Comparison of ENCODE assay signal across 22 cellular contexts in the genomic region with DNA sequence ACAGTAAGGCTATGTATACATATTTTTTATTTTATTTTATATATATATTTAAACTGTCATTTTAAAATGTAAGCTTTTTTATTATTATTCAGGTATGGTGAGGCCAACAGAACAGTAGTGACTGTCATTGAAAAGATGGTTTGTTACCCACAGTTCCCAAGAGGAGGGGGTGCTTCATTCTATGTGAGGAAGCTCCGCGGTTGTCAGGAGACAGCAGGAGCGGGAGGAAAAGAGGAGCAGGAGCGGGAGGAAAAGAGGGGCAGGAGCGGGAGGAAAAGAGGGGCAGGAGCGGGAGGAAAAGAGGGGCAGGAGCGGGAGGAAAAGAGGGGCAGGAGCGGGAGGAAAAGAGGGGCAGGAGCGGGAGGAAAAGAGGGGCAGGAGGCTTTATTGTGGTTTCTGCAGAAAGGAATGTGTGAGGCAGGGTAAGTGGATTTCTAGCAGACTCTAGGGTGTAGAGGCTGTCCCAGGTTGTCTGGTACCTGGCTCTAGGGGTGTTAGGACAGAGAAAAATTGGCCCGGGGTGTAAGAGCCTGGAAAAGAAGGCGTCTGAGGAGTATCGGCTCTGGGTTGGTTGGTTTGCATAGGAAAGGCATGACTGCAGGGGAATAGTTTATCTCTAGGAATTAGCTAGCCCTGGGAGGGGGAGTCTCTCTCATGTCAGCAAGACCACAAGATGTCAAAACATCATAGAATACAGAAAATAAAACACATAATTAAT.
DNase-seq lines count a peak whose midpoint lies in the region; ATAC-seq and TF ChIP-seq lines count a peak whose summit lies in the region.
"Had no signal": no experiment of that assay in that cellular context is flagged by ENCODE, and none has a peak within 500 bp of the region (broad histone marks: within the 10 kb centered on the region; RNA-seq: fewer than 3 reads in every experiment).

No MANE protein-coding gene starts in this region.

- no peaks in the 10 kb centered on the region for H4K20me1 ChIP-seq in GM23338 (replicated peaks; ENCODE audit: insufficient read depth)
- H4K20me1 ChIP-seq: BLaER1 treated with 17β-estradiol and CSF1 and Interleukin-3, amounts not matched to agents 10 nM and 100 nM had no signal

- peak overlapping the region; percentile 31; the same call in 1 of the 2 replicates for H3K4me2 ChIP-seq in GM23338
- H3K4me2 ChIP-seq: A549; BLaER1 treated with 17β-estradiol and CSF1 and Interleukin-3, amounts not matched to agents 10 nM and 100 nM had no signal

- H3K27me3 ChIP-seq in GM23338 (ENCODE audit: insufficient read depth) (no peaks in the 10 kb centered on the region), iPS-20b (ENCODE audit: insufficient read depth, low read length) (no peaks in the 10 kb centered on the region), upper lobe of left lung (no peaks in the 10 kb centered on the region)
- H3K27me3 ChIP-seq: BE2C; BLaER1 treated with 17β-estradiol and CSF1 and Interleukin-3, amounts not matched to agents 10 nM and 100 nM had no signal

- WGBS in upper lobe of left lung, 2 donors = 63 to 73% methylated on average over 12 of the region's 12 CpGs

- no peaks in the 10 kb centered on the region for H3K9me2 ChIP-seq in GM23338 (ENCODE audit: insufficient read depth)

- intact Hi-C loops in mucosa of descending colon (cut with DNase I, micrococcal nuclease) = no loop called here

- peak; percentile 78 for ATAC-seq in GM23338
- ATAC-seq in mucosa of descending colon = no peak
- ATAC-seq in upper lobe of left lung (ENCODE audit: low FRiP score in 2 of 2) = no peak
- ATAC-seq: A549, GM12878 had no signal

- H3K9me3 ChIP-seq in iPS-20b (ENCODE audit: insufficient read depth, low read depth, low read length) (0 out of 2 replicates have a peak, but pooled peaks cover 2% of the 10 kb centered on the region), mucosa of descending colon (no peaks in the 10 kb centered on the region), upper lobe of left lung (peaks cover 0 to 3% (median 0%) of the 10 kb centered on the region in 4 donors)
- H3K9me3 ChIP-seq: A549, BE2C, HAP-1 had no signal

- DNase-seq in ELF-1 (ENCODE audit: low read depth, low spot score) = peak; percentile 17
- no peak for DNase-seq in GM23338 (ENCODE audit: low spot score)
- no peak for DNase-seq in mucosa of descending colon
- DNase-seq in MV-4-11 (lab: John Stamatoyannopoulos, UW) = no peak
- no peak for DNase-seq in upper lobe of left lung
- DNase-seq: 8988T; ACHN; AML-193; BE2C; CD4-positive, alpha-beta T cell; CD8-positive, alpha-beta memory T cell; DMS 273 treated with DMSO at 0.1 percent for 48 hours; DMS79; EL; GM23248; HFFc6 had no signal

- no peak for TF ChIP-seq POLR2A in upper lobe of left lung (IDR thresholded peaks at IDR 0.05)

- H3F3A ChIP-seq in GM23338 (replicated peaks; ENCODE audit: low read depth) = no peaks in the 10 kb centered on the region

- H3K36me3 ChIP-seq in GM23338 (ENCODE audit: insufficient read depth) (no peaks in the 10 kb centered on the region), iPS-20b (ENCODE audit: insufficient read depth, low read depth, low read length) (no peaks in the 10 kb centered on the region), mucosa of descending colon (ENCODE audit: low read depth) (no peaks in the 10 kb centered on the region), upper lobe of left lung (no peaks in the 10 kb centered on the region)
- H3K36me3 ChIP-seq: BE2C; BLaER1 treated with 17β-estradiol and CSF1 and Interleukin-3, amounts not matched to agents 10 nM and 100 nM; HAP-1 had no signal

- no peak overlapping the region for H3K27ac Mint-ChIP-seq in GM23338
- H3K27ac Mint-ChIP-seq: CD14-positive monocyte; CD4-positive, alpha-beta T cell; CD8-positive, alpha-beta memory T cell; HFFc6 had no signal

- H3K4me3 Mint-ChIP-seq in GM23338 = peak overlapping the region; percentile 38; the same call in 1 of the 3 replicates
- H3K4me3 Mint-ChIP-seq: CD4-positive, alpha-beta T cell; CD8-positive, alpha-beta memory T cell; HFFc6 had no signal

- no peaks in the 10 kb centered on the region; the same call in 2 of the 3 replicates for H3K36me3 Mint-ChIP-seq in GM23338 (ENCODE audit: low read depth)
- H3K36me3 Mint-ChIP-seq: CD14-positive monocyte; CD8-positive, alpha-beta memory T cell had no signal

- peaks cover 8% of the 10 kb centered on the region; the same call in 2 of the 3 replicates for H3K9me3 Mint-ChIP-seq in GM23338
- H3K9me3 Mint-ChIP-seq: CD4-positive, alpha-beta T cell had no signal

- no peak overlapping the region for H3K4me3 ChIP-seq in GM23338
- peak overlapping the region; percentile 1; the same call in 1 of the 2 replicates for H3K4me3 ChIP-seq in iPS-20b (ENCODE audit: low read length)
- no peak overlapping the region for H3K4me3 ChIP-seq in mucosa of descending colon
- no peak overlapping the region for H3K4me3 ChIP-seq in upper lobe of left lung
- H3K4me3 ChIP-seq: A549; BLaER1 treated with 17β-estradiol and CSF1 and Interleukin-3, amounts not matched to agents 10 nM and 100 nM; GM12878; GM23248; HAP-1 had no signal

- peaks cover 24% of the 10 kb centered on the region for H3K4me1 Mint-ChIP-seq in GM23338
- H3K4me1 Mint-ChIP-seq: CD8-positive, alpha-beta memory T cell had no signal

- no peak for TF ChIP-seq EP300 in upper lobe of left lung (IDR thresholded peaks at IDR 0.05)

- TF ChIP-seq CTCF in GM23338 (conservative IDR thresholded peaks at IDR 0.05; ENCODE audit: low read depth in 2 of 2) = no peak
- no peak for TF ChIP-seq CTCF in mucosa of descending colon (IDR thresholded peaks at IDR 0.05)
- TF ChIP-seq CTCF in upper lobe of left lung (IDR thresholded peaks at IDR 0.05) = no peak

- 0 out of 2 replicates have a peak overlapping the region, but pooled peaks have one; percentile 43 for H2AFZ ChIP-seq in GM23338
- H2AFZ ChIP-seq: GM23248 had no signal

- no peak overlapping the region for H3K9ac ChIP-seq in iPS-20b (ENCODE audit: low read depth, low read length)
- H3K9ac ChIP-seq: BLaER1 treated with 17β-estradiol and CSF1 and Interleukin-3, amounts not matched to agents 10 nM and 100 nM; GM23248 had no signal

- H3K27ac ChIP-seq in GM23338 (ENCODE audit: low read depth) = no peak overlapping the region
- no peak overlapping the region for H3K27ac ChIP-seq in iPS-20b (ENCODE audit: low read length)
- no peak overlapping the region for H3K27ac ChIP-seq in upper lobe of left lung
- H3K27ac ChIP-seq: A549; BLaER1 treated with 17β-estradiol and CSF1 and Interleukin-3, amounts not matched to agents 10 nM and 100 nM; GM23248 had no signal

- H3K4me1 ChIP-seq in GM23338 (ENCODE audit: insufficient read depth) (peaks cover 12% of the 10 kb centered on the region; the same call in 1 of the 2 replicates), iPS-20b (ENCODE audit: insufficient read depth, low read length) (peaks cover 9% of the 10 kb centered on the region; the same call in 1 of the 2 replicates), mucosa of descending colon (ENCODE audit: low read depth) (no peaks in the 10 kb centered on the region), upper lobe of left lung (no peaks in the 10 kb centered on the region)
- H3K4me1 ChIP-seq: A549, BE2C, HAP-1 had no signal

- peaks cover 2% of the 10 kb centered on the region for H3K27me3 Mint-ChIP-seq in GM23338 (ENCODE audit: insufficient read depth, low read depth, poor library complexity)

- H3K79me2 ChIP-seq in GM23338 (replicated peaks; ENCODE audit: insufficient read depth) = no peaks in the 10 kb centered on the region

TF ChIP-seq in GM23338, 12 proteins besides CTCF, POLR2A, EP300 and RAD21 (continues in another document):
- TF ChIP-seq EZH2 (IDR thresholded peaks at IDR 0.05; ENCODE audit: low read depth, unreplicated experiment) = no peak
- no peak for TF ChIP-seq JUNB (IDR thresholded peaks at IDR 0.05; ENCODE audit: unreplicated experiment)
- no peak for TF ChIP-seq STAT1 (IDR thresholded peaks at IDR 0.05; ENCODE audit: unreplicated experiment)
- TF ChIP-seq CREB1 (CRISPR knock-in tag; IDR thresholded peaks at IDR 0.05; ENCODE audit: low read depth) = no peak
- no peak for TF ChIP-seq NANOG (IDR thresholded peaks at IDR 0.05; ENCODE audit: borderline replicate concordance)
- TF ChIP-seq ZNF114 (CRISPR knock-in tag; IDR thresholded peaks at IDR 0.05) = no peak
